Comparison of ENCODE assay signal across 8 cellular contexts in genomic region chr5:67182406-67182805, GRCh38. TPM values are rescaled to one million over a fixed set of nuclear protein-coding genes. Genes with fewer than 3 reads are reported as not detected.
DNase-seq lines count a peak whose midpoint lies in the region; ATAC-seq and TF ChIP-seq lines count a peak whose summit lies in the region.

No MANE protein-coding gene starts in this region.

- intact Hi-C loops in heart left ventricle (cut with DNase I): no loop called here

- no peaks in the 10 kb centered on the region for H3K36me3 ChIP-seq in heart left ventricle

- peaks cover 0 to 33% (median 7%) of the 10 kb centered on the region in 12 donors for H3K4me1 ChIP-seq in heart left ventricle

- no peaks in the 10 kb centered on the region for H3K27me3 Mint-ChIP-seq in activated CD4-positive, alpha-beta memory T cell treated with anti-CD3 and anti-CD28 coated beads, Interleukin-2, amount 10 ng/mL, durations not matched to agents 7 days and 5 days

- peaks cover 53% of the 10 kb centered on the region for H3K4me1 Mint-ChIP-seq in activated CD4-positive, alpha-beta memory T cell treated with anti-CD3 and anti-CD28 coated beads, Interleukin-2, amount 10 ng/mL, durations not matched to agents 7 days and 5 days

- DNase-seq in GM03348 (ENCODE audit: low spot score) (peak; percentile 77), heart left ventricle (peak in 4 of 5 donors; percentile 36 to 75 (median 58)), renal cortical epithelial cell (ENCODE audit: low read depth) (peak; percentile 94), HUDEP-2 (lab: John Stamatoyannopoulos, UW; ENCODE audit: unreplicated experiment in 76 of 76) (no peak), NCI-H1105 treated with DMSO at 0.1 percent for 48 hours (lab: John Stamatoyannopoulos, UW) (no peak)
- DNase-seq in activated CD4-positive, alpha-beta memory T cell treated with anti-CD3 and anti-CD28 coated beads, Interleukin-2, amount 10 ng/mL, durations not matched to agents 7 days and 5 days: no peak

- CTCF ChIA-PET in activated CD4-positive, alpha-beta memory T cell treated with anti-CD3 and anti-CD28 coated beads, Interleukin-2, amount 10 ng/mL, durations not matched to agents 7 days and 5 days (lab: Charles Lee): interaction anchor here (1.2 kb wide), 1 partner anchor 16 kb away, joined by 3 read pairs; no protein-coding TSS in a partner anchor

- no peaks in the 10 kb centered on the region for H3K27me3 ChIP-seq in heart left ventricle

- peak; percentile 87 to 97 (median 96) for ATAC-seq in heart left ventricle
- no peak for ATAC-seq in HG03108 (IDR thresholded peaks at IDR 0.05; ENCODE audit: unreplicated experiment)
- no peak for ATAC-seq in HG03139 (IDR thresholded peaks at IDR 0.05; ENCODE audit: unreplicated experiment)

- peak overlapping the region; percentile 77 for H3K27ac Mint-ChIP-seq in activated CD4-positive, alpha-beta memory T cell treated with anti-CD3 and anti-CD28 coated beads, Interleukin-2, amount 10 ng/mL, durations not matched to agents 7 days and 5 days

- TF ChIP-seq POLR2A in heart left ventricle (IDR thresholded peaks at IDR 0.05): no peak

- H3K9me3 ChIP-seq in heart left ventricle: peaks cover 0 to 4% (median 0%) of the 10 kb centered on the region in 12 donors

- H3K4me3 ChIP-seq in heart left ventricle: no peak overlapping the region

- TF ChIP-seq CTCF in heart left ventricle (IDR thresholded peaks at IDR 0.05): no peak

- H3K36me3 Mint-ChIP-seq in activated CD4-positive, alpha-beta memory T cell treated with anti-CD3 and anti-CD28 coated beads, Interleukin-2, amount 10 ng/mL, durations not matched to agents 7 days and 5 days (ENCODE audit: low read depth): peaks cover 31% of the 10 kb centered on the region

- H3K27ac ChIP-seq in heart left ventricle: peak overlapping the region in 10 of 12 donors; percentile 3 to 87 (median 30)

- peak overlapping the region; percentile 34 for H3K4me3 Mint-ChIP-seq in activated CD4-positive, alpha-beta memory T cell treated with anti-CD3 and anti-CD28 coated beads, Interleukin-2, amount 10 ng/mL, durations not matched to agents 7 days and 5 days

- POLR2A ChIA-PET in activated CD4-positive, alpha-beta memory T cell treated with anti-CD3 and anti-CD28 coated beads, Interleukin-2, amount 10 ng/mL, durations not matched to agents 7 days and 5 days (lab: Charles Lee): interaction anchor here (1.0 to 10.1 kb wide), 3 partner anchors 18 to 33 kb away, joined by 3 to 160 read pairs (median 49); no protein-coding TSS in a partner anchor

- peaks cover 20% of the 10 kb centered on the region for H3K9me3 Mint-ChIP-seq in activated CD4-positive, alpha-beta memory T cell treated with anti-CD3 and anti-CD28 coated beads, Interleukin-2, amount 10 ng/mL, durations not matched to agents 7 days and 5 days

- WGBS in heart left ventricle, 4 donors: 32 to 45% (median 34%) methylated on average over 3 to 6 of the region's 6 CpGs

RNA-seq across cellular contexts. Expression of gene CD180, which starts 14.2 kb away (rescaled TPM):
- under 1 TPM; 0.75 to 0.88 TPM for total RNA-seq in activated CD4-positive, alpha-beta memory T cell treated with anti-CD3 and anti-CD28 coated beads, Interleukin-2, amount 10 ng/mL, durations not matched to agents 7 days and 5 days
- total RNA-seq in heart left ventricle (1 to 10 TPM in 2 of 9 donors, under 1 TPM in 7; 0.18 to 7.7 (median 0.36) TPM), renal cortical epithelial cell (not detected in 2 replicates)
- polyA plus RNA-seq in heart left ventricle: under 1 TPM; 0.08 to 0.18 TPM

Comparison
In these comparisons a context has a peak if more than half of its experiments do, and no peak if none do; other contexts are left out.
1. DNase-seq: peak in GM03348 (single experiment), heart left ventricle (4 of 5) and renal cortical epithelial cell (single experiment); none in activated CD4-positive, alpha-beta memory T cell treated with anti-CD3 and anti-CD28 coated beads, Interleukin-2, amount 10 ng/mL, durations not matched to agents 7 days and 5 days (single experiment), HUDEP-2 (0 of 76) and NCI-H1105 treated with DMSO at 0.1 percent for 48 hours (single experiment).
2. ATAC-seq: peak in heart left ventricle (4 of 4); none in HG03108 (single experiment) and HG03139 (single experiment).